In genomic region chr6:117602151-117602898, GRCh38 we compare ENCODE assay signal across 8 cellular contexts. TPM values are rescaled to one million over a fixed set of nuclear protein-coding genes. Genes with fewer than 3 reads are reported as not detected.
DNase-seq lines count a peak whose midpoint lies in the region; ATAC-seq and TF ChIP-seq lines count a peak whose summit lies in the region.

TSS of gene GOPC (minus strand) at chr6:117602511. CDS start at chr6:117602288, 223 bp downstream.

- WGBS in right lobe of liver (ENCODE audit: insufficient coverage, low coverage, low lambda C conversion rate, missing lambda C conversion rate), result 0% methylated on average over 30 of the region's 60 CpGs

- TF ChIP-seq CTCF in right lobe of liver (IDR thresholded peaks at IDR 0.05), result no peak

- CTCF ChIA-PET in activated CD4-positive, alpha-beta memory T cell treated with anti-CD3 and anti-CD28 coated beads for 36 hours (lab: Charles Lee), result interaction anchor here (0.9 to 7.5 kb wide), 5 partner anchors 53 to 251 kb away, joined by 3 to 146 read pairs (median 4); no protein-coding TSS in a partner anchor

- intact Hi-C loops in activated CD4-positive, alpha-beta memory T cell treated with anti-CD3 and anti-CD28 coated beads for 36 hours (cut with micrococcal nuclease), result loop anchor here (1.0 to 10.0 kb wide), 6 partner anchors 33 to 1752 kb away; partner anchors contain the start of genes NUS1 and TSPYL1
- intact Hi-C loops in right lobe of liver (cut with DNase I), result no loop called here

- peak within 1 kb of the TSS; percentile 82 for H3K27ac ChIP-seq in CD4-positive, CD25-positive, alpha-beta regulatory T cell (ENCODE audit: insufficient read depth, low read length, poor library complexity, severe bottlenecking)
- H3K27ac ChIP-seq in duodenal mucosa (ENCODE audit: low read depth, low read length) (peak within 1 kb of the TSS; percentile 83), right lobe of liver (peak within 1 kb of the TSS; percentile 79 to 88 (median 84))

- H3K27me3 ChIP-seq in CD4-positive, CD25-positive, alpha-beta regulatory T cell (ENCODE audit: control insufficient read depth, insufficient read depth, low read length), result no peaks in the 10 kb centered on the region
- H3K27me3 ChIP-seq in duodenal mucosa (ENCODE audit: control insufficient read depth in 1 of 2, insufficient read depth in 2 of 2, low read length in 2 of 2), result no peaks in the 10 kb centered on the region
- H3K27me3 ChIP-seq in right lobe of liver, result no peaks in the 10 kb centered on the region

- peak; percentile 96 for ATAC-seq in CD4-positive, CD25-positive, alpha-beta regulatory T cell (ENCODE audit: low read depth in 2 of 2)
- ATAC-seq in GM19397 (IDR thresholded peaks at IDR 0.05; ENCODE audit: unreplicated experiment) (peak; percentile 94), HG03571 (IDR thresholded peaks at IDR 0.05; ENCODE audit: unreplicated experiment) (peak; percentile 93), right lobe of liver (peak; percentile 97 to 99 (median 98))

- POLR2A ChIA-PET in activated CD4-positive, alpha-beta memory T cell treated with anti-CD3 and anti-CD28 coated beads for 36 hours (lab: Charles Lee), result interaction anchor here (0.6 to 2.1 kb wide), 10 partner anchors 9 to 152 kb away, joined by 3 to 11 read pairs (median 4); partner anchors contain the start of gene DCBLD1

- H3K4me3 Mint-ChIP-seq in CD4-positive, CD25-positive, alpha-beta regulatory T cell, result peak within 1 kb of the TSS; percentile 94 to 99 (median 99)
- H3K4me3 Mint-ChIP-seq in activated CD4-positive, alpha-beta memory T cell treated with anti-CD3 and anti-CD28 coated beads for 36 hours, result peak within 1 kb of the TSS; percentile 99

- H3K9ac ChIP-seq in duodenal mucosa (ENCODE audit: low read depth in 1 of 2, low read length in 2 of 2), result peak within 1 kb of the TSS; percentile 77 to 92

- peak within 1 kb of the TSS; percentile 94 to 99 (median 97) for H3K27ac Mint-ChIP-seq in CD4-positive, CD25-positive, alpha-beta regulatory T cell
- H3K27ac Mint-ChIP-seq in activated CD4-positive, alpha-beta memory T cell treated with anti-CD3 and anti-CD28 coated beads for 36 hours, result peak within 1 kb of the TSS; percentile 90

- H3K9me3 ChIP-seq in CD4-positive, CD25-positive, alpha-beta regulatory T cell (ENCODE audit: control insufficient read depth in 2 of 2, low read length in 2 of 2), result no peaks in the 10 kb centered on the region
- H3K9me3 ChIP-seq in duodenal mucosa (ENCODE audit: control insufficient read depth in 1 of 2, low read length in 2 of 2) (no peaks in the 10 kb centered on the region), right lobe of liver (no peaks in the 10 kb centered on the region)

- H3K4me3 ChIP-seq in CD4-positive, CD25-positive, alpha-beta regulatory T cell (ENCODE audit: low read depth, low read length), result peak within 1 kb of the TSS; percentile 97
- H3K4me3 ChIP-seq in duodenal mucosa (ENCODE audit: low read depth in 1 of 2, low read length in 2 of 2) (peak within 1 kb of the TSS; percentile 97 to 98), right lobe of liver (peak within 1 kb of the TSS; percentile 80 to 92 (median 81))

- H3K36me3 Mint-ChIP-seq in CD4-positive, CD25-positive, alpha-beta regulatory T cell, result peaks cover 11% of the 10 kb centered on the region
- H3K36me3 Mint-ChIP-seq in activated CD4-positive, alpha-beta memory T cell treated with anti-CD3 and anti-CD28 coated beads for 36 hours, result peaks cover 21% of the 10 kb centered on the region

- peak; percentile 85 for TF ChIP-seq POLR2A in right lobe of liver (IDR thresholded peaks at IDR 0.05)

- H3K36me3 ChIP-seq in CD4-positive, CD25-positive, alpha-beta regulatory T cell (ENCODE audit: control insufficient read depth, insufficient read depth, low read length), result peaks cover 9% of the 10 kb centered on the region
- peaks cover 0 to 5% of the 10 kb centered on the region in 2 donors for H3K36me3 ChIP-seq in duodenal mucosa (ENCODE audit: control insufficient read depth in 1 of 2, insufficient read depth in 2 of 2, low read length in 2 of 2)
- H3K36me3 ChIP-seq in right lobe of liver, result no peaks in the 10 kb centered on the region

- H3K4me1 ChIP-seq in CD4-positive, CD25-positive, alpha-beta regulatory T cell (ENCODE audit: control insufficient read depth, insufficient read depth, low read length, poor library complexity, severe bottlenecking), result peaks cover 36% of the 10 kb centered on the region
- H3K4me1 ChIP-seq in duodenal mucosa (ENCODE audit: control insufficient read depth in 1 of 2, insufficient read depth in 2 of 2, low read length in 2 of 2), result peaks cover 19 to 21% of the 10 kb centered on the region in 2 donors
- H3K4me1 ChIP-seq in right lobe of liver, result peaks cover 0 to 19% (median 3%) of the 10 kb centered on the region in 4 donors

- peaks cover 14 to 50% (median 39%) of the 10 kb centered on the region in 4 donors for H3K4me1 Mint-ChIP-seq in CD4-positive, CD25-positive, alpha-beta regulatory T cell
- peaks cover 36% of the 10 kb centered on the region for H3K4me1 Mint-ChIP-seq in activated CD4-positive, alpha-beta memory T cell treated with anti-CD3 and anti-CD28 coated beads for 36 hours (ENCODE audit: low read depth)

- DNase-seq in CD4-positive, CD25-positive, alpha-beta regulatory T cell, result peak; percentile 94 to 99 (median 97)
- DNase-seq in NCI-H82 (lab: John Stamatoyannopoulos, UW) (peak; percentile 98), right lobe of liver (peak; percentile 97 to 98 (median 97))
- DNase-seq in activated CD4-positive, alpha-beta memory T cell treated with anti-CD3 and anti-CD28 coated beads for 36 hours, result peak; percentile 97
- peak; percentile 87 to 96 for DNase-seq in stimulated activated CD4-positive, alpha-beta T cell treated with anti-CD3 and anti-CD28 coated beads, Interleukin-4, amount 100 ng/mL, for 4 hours

- H3K27me3 Mint-ChIP-seq in CD4-positive, CD25-positive, alpha-beta regulatory T cell, result peaks cover 14% of the 10 kb centered on the region
- peaks cover 2% of the 10 kb centered on the region for H3K27me3 Mint-ChIP-seq in activated CD4-positive, alpha-beta memory T cell treated with anti-CD3 and anti-CD28 coated beads for 36 hours

- H3K9me3 Mint-ChIP-seq in CD4-positive, CD25-positive, alpha-beta regulatory T cell, result peaks cover 0 to 2% (median 0%) of the 10 kb centered on the region in 7 donors
- H3K9me3 Mint-ChIP-seq in activated CD4-positive, alpha-beta memory T cell treated with anti-CD3 and anti-CD28 coated beads for 36 hours, result peaks cover 3% of the 10 kb centered on the region

RNA-seq across cellular contexts. Expression of gene GOPC, which starts in this region (rescaled TPM):
- total RNA-seq in CD4-positive, CD25-positive, alpha-beta regulatory T cell, result 20.2 TPM
- 10 to 100 TPM; 13.0 to 15.4 (median 13.9) TPM for polyA plus RNA-seq in CD4-positive, CD25-positive, alpha-beta regulatory T cell
- 10 to 100 TPM; 14.8 to 15.8 TPM for total RNA-seq in activated CD4-positive, alpha-beta memory T cell treated with anti-CD3 and anti-CD28 coated beads for 36 hours
- total RNA-seq in right lobe of liver, result 10 to 100 TPM in 3 of 6 experiments, 1 to 10 TPM in 3; 8.3 to 10.7 (median 10.1) TPM

Comparison
In these comparisons a context has a peak if more than half of its experiments do, and no peak if none do; other contexts are left out.
1. Peak in every context shown above with its lines: DNase-seq, ATAC-seq, H3K4me3 ChIP-seq and H3K27ac ChIP-seq.